In the genomic region with DNA sequence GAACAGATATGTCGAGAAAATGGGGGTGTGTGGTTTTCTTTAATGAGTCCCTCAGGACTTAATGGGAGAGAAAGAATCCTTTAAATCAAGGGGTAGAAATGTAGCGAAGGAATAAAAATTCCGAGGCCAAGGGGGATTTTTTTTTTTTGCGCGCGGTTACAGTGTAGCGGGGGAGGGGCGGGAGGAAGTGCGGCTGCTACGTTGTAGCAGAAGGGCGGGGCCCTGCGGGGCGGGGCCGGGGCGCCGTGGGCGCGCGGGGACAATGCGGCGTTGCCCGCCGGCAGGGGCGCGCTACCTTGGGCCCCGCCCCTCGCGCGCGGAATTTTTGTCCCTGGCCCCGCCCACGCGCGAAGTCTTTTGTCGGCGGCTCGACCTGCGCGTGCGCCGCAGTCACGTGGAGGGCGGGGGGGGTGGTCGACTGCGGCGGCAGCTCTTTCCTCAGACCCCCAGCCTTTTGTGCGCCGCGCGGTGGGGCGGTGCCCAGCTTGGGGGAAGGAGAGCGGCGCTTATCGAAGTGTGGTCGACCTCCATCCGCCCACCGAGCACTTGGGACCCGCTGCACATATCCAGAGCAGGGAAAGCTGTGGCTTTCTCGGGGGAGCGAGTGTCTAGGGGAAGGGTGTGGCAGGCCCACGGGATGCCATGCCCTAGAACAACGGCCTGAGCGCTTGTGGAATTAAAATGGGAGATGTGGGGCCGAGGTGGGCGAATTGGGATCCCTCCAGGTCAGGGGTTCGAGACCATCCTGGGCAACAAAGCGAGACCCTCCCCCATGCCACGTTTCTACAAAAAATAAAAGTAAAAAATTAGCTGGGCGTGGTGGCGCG, we compare ENCODE assay signal across 2 cellular contexts.
TF ChIP-seq lines count a peak whose summit lies in the region.

No MANE protein-coding gene starts in this region.

TF ChIP-seq in HEK293, 187 proteins besides CTCF, POLR2A, EP300 and RAD21 (continued from another document and continues in another):
- no peak for TF ChIP-seq ZNF792 (tag by site-specific recombination; IDR thresholded peaks at IDR 0.05)
- TF ChIP-seq ZNF175 (tag by site-specific recombination; IDR thresholded peaks at IDR 0.05), result no peak
- no peak for TF ChIP-seq ZNF184 (tag by site-specific recombination; IDR thresholded peaks at IDR 0.05)
- peak; percentile 82 for TF ChIP-seq KLF8 (tag by site-specific recombination; IDR thresholded peaks at IDR 0.05)
- TF ChIP-seq, protein P1, sequence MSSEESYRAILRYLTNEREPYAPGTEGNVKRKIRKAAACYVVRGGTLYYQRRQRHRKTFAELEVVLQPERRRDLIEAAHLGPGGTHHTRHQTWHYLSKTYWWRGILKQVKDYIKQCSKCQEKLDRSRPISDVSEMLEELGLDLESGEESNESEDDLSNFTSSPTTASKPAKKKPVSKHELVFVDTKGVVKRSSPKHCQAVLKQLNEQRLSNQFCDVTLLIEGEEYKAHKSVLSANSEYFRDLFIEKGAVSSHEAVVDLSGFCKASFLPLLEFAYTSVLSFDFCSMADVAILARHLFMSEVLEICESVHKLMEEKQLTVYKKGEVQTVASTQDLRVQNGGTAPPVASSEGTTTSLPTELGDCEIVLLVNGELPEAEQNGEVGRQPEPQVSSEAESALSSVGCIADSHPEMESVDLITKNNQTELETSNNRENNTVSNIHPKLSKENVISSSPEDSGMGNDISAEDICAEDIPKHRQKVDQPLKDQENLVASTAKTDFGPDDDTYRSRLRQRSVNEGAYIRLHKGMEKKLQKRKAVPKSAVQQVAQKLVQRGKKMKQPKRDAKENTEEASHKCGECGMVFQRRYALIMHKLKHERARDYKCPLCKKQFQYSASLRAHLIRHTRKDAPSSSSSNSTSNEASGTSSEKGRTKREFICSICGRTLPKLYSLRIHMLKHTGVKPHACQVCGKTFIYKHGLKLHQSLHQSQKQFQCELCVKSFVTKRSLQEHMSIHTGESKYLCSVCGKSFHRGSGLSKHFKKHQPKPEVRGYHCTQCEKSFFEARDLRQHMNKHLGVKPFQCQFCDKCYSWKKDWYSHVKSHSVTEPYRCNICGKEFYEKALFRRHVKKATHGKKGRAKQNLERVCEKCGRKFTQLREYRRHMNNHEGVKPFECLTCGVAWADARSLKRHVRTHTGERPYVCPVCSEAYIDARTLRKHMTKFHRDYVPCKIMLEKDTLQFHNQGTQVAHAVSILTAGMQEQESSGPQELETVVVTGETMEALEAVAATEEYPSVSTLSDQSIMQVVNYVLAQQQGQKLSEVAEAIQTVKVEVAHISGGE (tag by site-specific recombination; conservative IDR thresholded peaks at IDR 0.05; ENCODE audit: low read depth), result peak; percentile 52; the same call in 1 of the 2 replicates
- no peak for TF ChIP-seq ZNF132 (tag by site-specific recombination; IDR thresholded peaks at IDR 0.05; ENCODE audit: borderline replicate concordance)
- TF ChIP-seq, protein P2, sequence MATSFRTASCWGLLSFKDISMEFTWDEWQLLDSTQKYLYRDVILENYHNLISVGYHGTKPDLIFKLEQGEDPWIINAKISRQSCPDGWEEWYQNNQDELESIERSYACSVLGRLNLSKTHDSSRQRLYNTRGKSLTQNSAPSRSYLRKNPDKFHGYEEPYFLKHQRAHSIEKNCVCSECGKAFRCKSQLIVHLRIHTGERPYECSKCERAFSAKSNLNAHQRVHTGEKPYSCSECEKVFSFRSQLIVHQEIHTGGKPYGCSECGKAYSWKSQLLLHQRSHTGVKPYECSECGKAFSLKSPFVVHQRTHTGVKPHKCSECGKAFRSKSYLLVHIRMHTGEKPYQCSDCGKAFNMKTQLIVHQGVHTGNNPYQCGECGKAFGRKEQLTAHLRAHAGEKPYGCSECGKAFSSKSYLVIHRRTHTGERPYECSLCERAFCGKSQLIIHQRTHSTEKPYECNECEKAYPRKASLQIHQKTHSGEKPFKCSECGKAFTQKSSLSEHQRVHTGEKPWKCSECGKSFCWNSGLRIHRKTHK (tag by site-specific recombination; IDR thresholded peaks at IDR 0.05), result no peak
- no peak for TF ChIP-seq ZFP41 (tag by site-specific recombination; IDR thresholded peaks at IDR 0.05; ENCODE audit: borderline replicate concordance)
- no peak for TF ChIP-seq ZNF223 (tag by site-specific recombination; IDR thresholded peaks at IDR 0.05)
- no peak for TF ChIP-seq ZNF155 (tag by site-specific recombination; IDR thresholded peaks at IDR 0.05)
- TF ChIP-seq, protein P3, sequence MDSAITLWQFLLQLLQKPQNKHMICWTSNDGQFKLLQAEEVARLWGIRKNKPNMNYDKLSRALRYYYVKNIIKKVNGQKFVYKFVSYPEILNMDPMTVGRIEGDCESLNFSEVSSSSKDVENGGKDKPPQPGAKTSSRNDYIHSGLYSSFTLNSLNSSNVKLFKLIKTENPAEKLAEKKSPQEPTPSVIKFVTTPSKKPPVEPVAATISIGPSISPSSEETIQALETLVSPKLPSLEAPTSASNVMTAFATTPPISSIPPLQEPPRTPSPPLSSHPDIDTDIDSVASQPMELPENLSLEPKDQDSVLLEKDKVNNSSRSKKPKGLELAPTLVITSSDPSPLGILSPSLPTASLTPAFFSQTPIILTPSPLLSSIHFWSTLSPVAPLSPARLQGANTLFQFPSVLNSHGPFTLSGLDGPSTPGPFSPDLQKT (IDR thresholded peaks at IDR 0.05; ENCODE audit: borderline replicate concordance, low read depth, low read length), result no peak
- no peak for TF ChIP-seq ZNF16 (tag by site-specific recombination; IDR thresholded peaks at IDR 0.05; ENCODE audit: low read depth)
- no peak; the same call in 1 of the 2 replicates for TF ChIP-seq WT1 (tag by site-specific recombination; IDR thresholded peaks at IDR 0.05)
- no peak for TF ChIP-seq ZNF394 (tag by site-specific recombination; IDR thresholded peaks at IDR 0.05; ENCODE audit: borderline replicate concordance)
- TF ChIP-seq ZNF239 (tag by site-specific recombination; IDR thresholded peaks at IDR 0.05), result no peak
- no peak for TF ChIP-seq ZNF791 (tag by site-specific recombination; IDR thresholded peaks at IDR 0.05)
- no peak for TF ChIP-seq ZNF585B (tag by site-specific recombination; IDR thresholded peaks at IDR 0.05)
- TF ChIP-seq, protein P4, sequence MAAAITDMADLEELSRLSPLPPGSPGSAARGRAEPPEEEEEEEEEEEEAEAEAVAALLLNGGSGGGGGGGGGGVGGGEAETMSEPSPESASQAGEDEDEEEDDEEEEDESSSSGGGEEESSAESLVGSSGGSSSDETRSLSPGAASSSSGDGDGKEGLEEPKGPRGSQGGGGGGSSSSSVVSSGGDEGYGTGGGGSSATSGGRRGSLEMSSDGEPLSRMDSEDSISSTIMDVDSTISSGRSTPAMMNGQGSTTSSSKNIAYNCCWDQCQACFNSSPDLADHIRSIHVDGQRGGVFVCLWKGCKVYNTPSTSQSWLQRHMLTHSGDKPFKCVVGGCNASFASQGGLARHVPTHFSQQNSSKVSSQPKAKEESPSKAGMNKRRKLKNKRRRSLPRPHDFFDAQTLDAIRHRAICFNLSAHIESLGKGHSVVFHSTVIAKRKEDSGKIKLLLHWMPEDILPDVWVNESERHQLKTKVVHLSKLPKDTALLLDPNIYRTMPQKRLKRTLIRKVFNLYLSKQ (tag by site-specific recombination; IDR thresholded peaks at IDR 0.05; ENCODE audit: borderline replicate concordance), result no peak
- TF ChIP-seq ZNF37A (tag by site-specific recombination; IDR thresholded peaks at IDR 0.05), result no peak

TF ChIP-seq in K562, 482 proteins besides CTCF, POLR2A, EP300 and RAD21 (continued from another document and continues in another):
- TF ChIP-seq MAZ (CRISPR knock-in tag; conservative IDR thresholded peaks at IDR 0.05 in 1 of 2, IDR thresholded peaks at IDR 0.05 in 1 of 2) (peak; percentile 95 to 99), SRSF7 (optimal IDR thresholded peaks at IDR 0.05; ENCODE audit: low read depth, low read length) (no peak), BCOR (IDR thresholded peaks at IDR 0.05) (no peak), ZNF253 (CRISPR knock-in tag; conservative IDR thresholded peaks at IDR 0.05) (peak; percentile 77), PURB (CRISPR knock-in tag; IDR thresholded peaks at IDR 0.05; ENCODE audit: low read depth) (no peak), SNIP1 (IDR thresholded peaks at IDR 0.05; ENCODE audit: low read depth) (no peak), SMARCB1 (IDR thresholded peaks at IDR 0.05; ENCODE audit: insufficient read length, low read depth) (no peak), POLR3A (IDR thresholded peaks at IDR 0.05; ENCODE audit: borderline replicate concordance, extremely low read depth, insufficient read depth, insufficient read length) (no peak), L3MBTL2 (IDR thresholded peaks at IDR 0.05) (peak; percentile 47; the same call in 1 of the 2 replicates), CEBPB (tag; IDR thresholded peaks at IDR 0.05) (no peak), ZNF165 (CRISPR knock-in tag; IDR thresholded peaks at IDR 0.05; ENCODE audit: borderline replicate concordance) (no peak), BRCA1 (IDR thresholded peaks at IDR 0.05) (no peak), BRCA1 (CRISPR knock-in tag; IDR thresholded peaks at IDR 0.05) (no peak), CHD1 (IDR thresholded peaks at IDR 0.05; ENCODE audit: low read length) (peak; percentile 78), ZNF766 (CRISPR knock-in tag; conservative IDR thresholded peaks at IDR 0.05) (no peak)
- TF ChIP-seq, protein P5, sequence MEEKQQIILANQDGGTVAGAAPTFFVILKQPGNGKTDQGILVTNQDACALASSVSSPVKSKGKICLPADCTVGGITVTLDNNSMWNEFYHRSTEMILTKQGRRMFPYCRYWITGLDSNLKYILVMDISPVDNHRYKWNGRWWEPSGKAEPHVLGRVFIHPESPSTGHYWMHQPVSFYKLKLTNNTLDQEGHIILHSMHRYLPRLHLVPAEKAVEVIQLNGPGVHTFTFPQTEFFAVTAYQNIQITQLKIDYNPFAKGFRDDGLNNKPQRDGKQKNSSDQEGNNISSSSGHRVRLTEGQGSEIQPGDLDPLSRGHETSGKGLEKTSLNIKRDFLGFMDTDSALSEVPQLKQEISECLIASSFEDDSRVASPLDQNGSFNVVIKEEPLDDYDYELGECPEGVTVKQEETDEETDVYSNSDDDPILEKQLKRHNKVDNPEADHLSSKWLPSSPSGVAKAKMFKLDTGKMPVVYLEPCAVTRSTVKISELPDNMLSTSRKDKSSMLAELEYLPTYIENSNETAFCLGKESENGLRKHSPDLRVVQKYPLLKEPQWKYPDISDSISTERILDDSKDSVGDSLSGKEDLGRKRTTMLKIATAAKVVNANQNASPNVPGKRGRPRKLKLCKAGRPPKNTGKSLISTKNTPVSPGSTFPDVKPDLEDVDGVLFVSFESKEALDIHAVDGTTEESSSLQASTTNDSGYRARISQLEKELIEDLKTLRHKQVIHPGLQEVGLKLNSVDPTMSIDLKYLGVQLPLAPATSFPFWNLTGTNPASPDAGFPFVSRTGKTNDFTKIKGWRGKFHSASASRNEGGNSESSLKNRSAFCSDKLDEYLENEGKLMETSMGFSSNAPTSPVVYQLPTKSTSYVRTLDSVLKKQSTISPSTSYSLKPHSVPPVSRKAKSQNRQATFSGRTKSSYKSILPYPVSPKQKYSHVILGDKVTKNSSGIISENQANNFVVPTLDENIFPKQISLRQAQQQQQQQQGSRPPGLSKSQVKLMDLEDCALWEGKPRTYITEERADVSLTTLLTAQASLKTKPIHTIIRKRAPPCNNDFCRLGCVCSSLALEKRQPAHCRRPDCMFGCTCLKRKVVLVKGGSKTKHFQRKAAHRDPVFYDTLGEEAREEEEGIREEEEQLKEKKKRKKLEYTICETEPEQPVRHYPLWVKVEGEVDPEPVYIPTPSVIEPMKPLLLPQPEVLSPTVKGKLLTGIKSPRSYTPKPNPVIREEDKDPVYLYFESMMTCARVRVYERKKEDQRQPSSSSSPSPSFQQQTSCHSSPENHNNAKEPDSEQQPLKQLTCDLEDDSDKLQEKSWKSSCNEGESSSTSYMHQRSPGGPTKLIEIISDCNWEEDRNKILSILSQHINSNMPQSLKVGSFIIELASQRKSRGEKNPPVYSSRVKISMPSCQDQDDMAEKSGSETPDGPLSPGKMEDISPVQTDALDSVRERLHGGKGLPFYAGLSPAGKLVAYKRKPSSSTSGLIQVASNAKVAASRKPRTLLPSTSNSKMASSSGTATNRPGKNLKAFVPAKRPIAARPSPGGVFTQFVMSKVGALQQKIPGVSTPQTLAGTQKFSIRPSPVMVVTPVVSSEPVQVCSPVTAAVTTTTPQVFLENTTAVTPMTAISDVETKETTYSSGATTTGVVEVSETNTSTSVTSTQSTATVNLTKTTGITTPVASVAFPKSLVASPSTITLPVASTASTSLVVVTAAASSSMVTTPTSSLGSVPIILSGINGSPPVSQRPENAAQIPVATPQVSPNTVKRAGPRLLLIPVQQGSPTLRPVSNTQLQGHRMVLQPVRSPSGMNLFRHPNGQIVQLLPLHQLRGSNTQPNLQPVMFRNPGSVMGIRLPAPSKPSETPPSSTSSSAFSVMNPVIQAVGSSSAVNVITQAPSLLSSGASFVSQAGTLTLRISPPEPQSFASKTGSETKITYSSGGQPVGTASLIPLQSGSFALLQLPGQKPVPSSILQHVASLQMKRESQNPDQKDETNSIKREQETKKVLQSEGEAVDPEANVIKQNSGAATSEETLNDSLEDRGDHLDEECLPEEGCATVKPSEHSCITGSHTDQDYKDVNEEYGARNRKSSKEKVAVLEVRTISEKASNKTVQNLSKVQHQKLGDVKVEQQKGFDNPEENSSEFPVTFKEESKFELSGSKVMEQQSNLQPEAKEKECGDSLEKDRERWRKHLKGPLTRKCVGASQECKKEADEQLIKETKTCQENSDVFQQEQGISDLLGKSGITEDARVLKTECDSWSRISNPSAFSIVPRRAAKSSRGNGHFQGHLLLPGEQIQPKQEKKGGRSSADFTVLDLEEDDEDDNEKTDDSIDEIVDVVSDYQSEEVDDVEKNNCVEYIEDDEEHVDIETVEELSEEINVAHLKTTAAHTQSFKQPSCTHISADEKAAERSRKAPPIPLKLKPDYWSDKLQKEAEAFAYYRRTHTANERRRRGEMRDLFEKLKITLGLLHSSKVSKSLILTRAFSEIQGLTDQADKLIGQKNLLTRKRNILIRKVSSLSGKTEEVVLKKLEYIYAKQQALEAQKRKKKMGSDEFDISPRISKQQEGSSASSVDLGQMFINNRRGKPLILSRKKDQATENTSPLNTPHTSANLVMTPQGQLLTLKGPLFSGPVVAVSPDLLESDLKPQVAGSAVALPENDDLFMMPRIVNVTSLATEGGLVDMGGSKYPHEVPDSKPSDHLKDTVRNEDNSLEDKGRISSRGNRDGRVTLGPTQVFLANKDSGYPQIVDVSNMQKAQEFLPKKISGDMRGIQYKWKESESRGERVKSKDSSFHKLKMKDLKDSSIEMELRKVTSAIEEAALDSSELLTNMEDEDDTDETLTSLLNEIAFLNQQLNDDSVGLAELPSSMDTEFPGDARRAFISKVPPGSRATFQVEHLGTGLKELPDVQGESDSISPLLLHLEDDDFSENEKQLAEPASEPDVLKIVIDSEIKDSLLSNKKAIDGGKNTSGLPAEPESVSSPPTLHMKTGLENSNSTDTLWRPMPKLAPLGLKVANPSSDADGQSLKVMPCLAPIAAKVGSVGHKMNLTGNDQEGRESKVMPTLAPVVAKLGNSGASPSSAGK (IDR thresholded peaks at IDR 0.05), result no peak
- TF ChIP-seq, protein P6, sequence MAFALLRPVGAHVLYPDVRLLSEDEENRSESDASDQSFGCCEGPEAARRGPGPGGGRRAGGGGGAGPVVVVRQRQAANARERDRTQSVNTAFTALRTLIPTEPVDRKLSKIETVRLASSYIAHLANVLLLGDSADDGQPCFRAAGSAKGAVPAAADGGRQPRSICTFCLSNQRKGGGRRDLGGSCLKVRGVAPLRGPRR (CRISPR knock-in tag; IDR thresholded peaks at IDR 0.05), result no peak
- TF ChIP-seq, protein P7, sequence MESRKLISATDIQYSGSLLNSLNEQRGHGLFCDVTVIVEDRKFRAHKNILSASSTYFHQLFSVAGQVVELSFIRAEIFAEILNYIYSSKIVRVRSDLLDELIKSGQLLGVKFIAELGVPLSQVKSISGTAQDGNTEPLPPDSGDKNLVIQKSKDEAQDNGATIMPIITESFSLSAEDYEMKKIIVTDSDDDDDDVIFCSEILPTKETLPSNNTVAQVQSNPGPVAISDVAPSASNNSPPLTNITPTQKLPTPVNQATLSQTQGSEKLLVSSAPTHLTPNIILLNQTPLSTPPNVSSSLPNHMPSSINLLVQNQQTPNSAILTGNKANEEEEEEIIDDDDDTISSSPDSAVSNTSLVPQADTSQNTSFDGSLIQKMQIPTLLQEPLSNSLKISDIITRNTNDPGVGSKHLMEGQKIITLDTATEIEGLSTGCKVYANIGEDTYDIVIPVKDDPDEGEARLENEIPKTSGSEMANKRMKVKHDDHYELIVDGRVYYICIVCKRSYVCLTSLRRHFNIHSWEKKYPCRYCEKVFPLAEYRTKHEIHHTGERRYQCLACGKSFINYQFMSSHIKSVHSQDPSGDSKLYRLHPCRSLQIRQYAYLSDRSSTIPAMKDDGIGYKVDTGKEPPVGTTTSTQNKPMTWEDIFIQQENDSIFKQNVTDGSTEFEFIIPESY (CRISPR knock-in tag; IDR thresholded peaks at IDR 0.05), result no peak
